ENCODE assay signal across 8 cellular contexts in genomic region chr16:78503501-78504110, GRCh38.
DNase-seq lines count a peak whose midpoint lies in the region; ATAC-seq, FAIRE-seq and TF ChIP-seq lines count a peak whose summit lies in the region.

No MANE protein-coding gene starts in this region.

- H3K4me1 ChIP-seq in neutrophil (ENCODE audit: control insufficient read depth in 1 of 2, insufficient read depth in 1 of 2, low read depth in 1 of 2, low read length in 1 of 2), result no peaks in the 10 kb centered on the region

- no peak overlapping the region for H3K27ac Mint-ChIP-seq in natural killer cell
- no peak overlapping the region for H3K27ac Mint-ChIP-seq in natural killer cell treated with Interleukin-12 subunit alpha and Interleukin-12 subunit beta and Interleukin-15 and Interleukin-18, amount 100 ng/mL, for 72 hours

- no peak overlapping the region for H3K27ac ChIP-seq in neutrophil

- H3K9me3 ChIP-seq in neutrophil, result no peaks in the 10 kb centered on the region

- ATAC-seq in natural killer cell (peak in 2 of 3 donors; percentile 52 to 58), HG03460 (IDR thresholded peaks at IDR 0.05; ENCODE audit: unreplicated experiment) (no peak)
- no peak for ATAC-seq in natural killer cell treated with Interleukin-12 subunit alpha and Interleukin-12 subunit beta and Interleukin-15 and Interleukin-18, amount 100 ng/mL, for 72 hours

- no peaks in the 10 kb centered on the region for H3K4me1 Mint-ChIP-seq in natural killer cell
- H3K4me1 Mint-ChIP-seq in natural killer cell treated with Interleukin-12 subunit alpha and Interleukin-12 subunit beta and Interleukin-15 and Interleukin-18, amount 100 ng/mL, for 72 hours (ENCODE audit: low read depth in 2 of 2), result no peaks in the 10 kb centered on the region

- intact Hi-C loops in natural killer cell (cut with micrococcal nuclease), result loop anchor here (1.0 to 5.0 kb wide), 3 partner anchors 267 to 1099 kb away; no protein-coding TSS in a partner anchor

- peak; percentile 86 for TF ChIP-seq CTCF in natural killer cell (IDR thresholded peaks at IDR 0.05)
- peak; percentile 76 for TF ChIP-seq CTCF in epithelial cell of proximal tubule (conservative IDR thresholded peaks at IDR 0.05; ENCODE audit: low read depth, low read length)
- TF ChIP-seq CTCF in neutrophil (IDR thresholded peaks at IDR 0.05), result peak; percentile 67

- no peaks in the 10 kb centered on the region for H3K36me3 ChIP-seq in neutrophil

- H3K9me3 Mint-ChIP-seq in natural killer cell, result no peaks in the 10 kb centered on the region
- H3K9me3 Mint-ChIP-seq in natural killer cell treated with Interleukin-12 subunit alpha and Interleukin-12 subunit beta and Interleukin-15 and Interleukin-18, amount 100 ng/mL, for 72 hours, result no peaks in the 10 kb centered on the region

- no peak for DNase-seq in natural killer cell
- no peak for DNase-seq in natural killer cell treated with Interleukin-12 subunit alpha and Interleukin-12 subunit beta and Interleukin-15 and Interleukin-18, amount 100 ng/mL, for 72 hours (ENCODE audit: low spot score)
- DNase-seq in NCI-H1417 treated with DMSO at 0.1 percent for 48 hours (lab: John Stamatoyannopoulos, UW), result peak; percentile 12
- peak; percentile 55 for DNase-seq in activated CD4-positive, alpha-beta T cell treated with anti-CD3 and anti-CD28 coated beads for 48 hours
- DNase-seq in epithelial cell of proximal tubule (ENCODE audit: low read depth), result peak; percentile 27
- no peak for DNase-seq in HTR-8/SVneo (ENCODE audit: insufficient read length, low spot score)

- no peaks in the 10 kb centered on the region for H3K27me3 Mint-ChIP-seq in natural killer cell (ENCODE audit: low read depth in 2 of 2)
- H3K27me3 Mint-ChIP-seq in natural killer cell treated with Interleukin-12 subunit alpha and Interleukin-12 subunit beta and Interleukin-15 and Interleukin-18, amount 100 ng/mL, for 72 hours, result no peaks in the 10 kb centered on the region

- no peak for FAIRE-seq in HTR-8/SVneo (lab: Jason Lieb, UNC)

- no peaks in the 10 kb centered on the region for H3K36me3 Mint-ChIP-seq in natural killer cell
- H3K36me3 Mint-ChIP-seq in natural killer cell treated with Interleukin-12 subunit alpha and Interleukin-12 subunit beta and Interleukin-15 and Interleukin-18, amount 100 ng/mL, for 72 hours, result no peaks in the 10 kb centered on the region

- H3K4me3 ChIP-seq in epithelial cell of proximal tubule (ENCODE audit: low read depth, low read length), result no peak overlapping the region
- no peak overlapping the region for H3K4me3 ChIP-seq in neutrophil (ENCODE audit: low read depth in 1 of 2, low read length in 1 of 2)

- H3K27me3 ChIP-seq in neutrophil, result no peaks in the 10 kb centered on the region

- no peak overlapping the region for H3K4me3 Mint-ChIP-seq in natural killer cell
- no peak overlapping the region for H3K4me3 Mint-ChIP-seq in natural killer cell treated with Interleukin-12 subunit alpha and Interleukin-12 subunit beta and Interleukin-15 and Interleukin-18, amount 100 ng/mL, for 72 hours

Comparison
In these comparisons a context has a peak if more than half of its experiments do, and no peak if none do; other contexts are left out.
1. ATAC-seq: peak in natural killer cell (2 of 3); none in natural killer cell treated with Interleukin-12 subunit alpha and Interleukin-12 subunit beta and Interleukin-15 and Interleukin-18, amount 100 ng/mL, for 72 hours (0 of 2) and HG03460 (single experiment).
2. DNase-seq: peak in NCI-H1417 treated with DMSO at 0.1 percent for 48 hours (single experiment), activated CD4-positive, alpha-beta T cell treated with anti-CD3 and anti-CD28 coated beads for 48 hours (single experiment) and epithelial cell of proximal tubule (single experiment); none in natural killer cell (single experiment), natural killer cell treated with Interleukin-12 subunit alpha and Interleukin-12 subunit beta and Interleukin-15 and Interleukin-18, amount 100 ng/mL, for 72 hours (single experiment) and HTR-8/SVneo (single experiment).
3. Peak in every context shown above with its lines, with median percentiles within 50 percentile points of each other: CTCF ChIP-seq.